10 cellular contexts compared by ENCODE assay signal in genomic region chr7:13017325-13017853, GRCh38.
DNase-seq lines count a peak whose midpoint lies in the region; ATAC-seq and TF ChIP-seq lines count a peak whose summit lies in the region.
"Had no signal": no experiment of that assay in that cellular context is flagged by ENCODE, and none has a peak within 500 bp of the region (broad histone marks: within the 10 kb centered on the region; RNA-seq: fewer than 3 reads in every experiment).

No MANE protein-coding gene starts in this region.

- H3K9me3 ChIP-seq in adipocyte (ENCODE audit: control insufficient read depth, low read length) (no peaks in the 10 kb centered on the region), right atrium auricular region (no peaks in the 10 kb centered on the region)

- H3K9ac ChIP-seq in adipocyte (ENCODE audit: low read length) = no peak overlapping the region

- no peak for ATAC-seq in HG03175 (IDR thresholded peaks at IDR 0.05; ENCODE audit: unreplicated experiment)
- no peak for ATAC-seq in GM21723 (IDR thresholded peaks at IDR 0.05; ENCODE audit: unreplicated experiment)
- no peak for ATAC-seq in HG03025 (IDR thresholded peaks at IDR 0.05; ENCODE audit: low FRiP score, unreplicated experiment)
- ATAC-seq: natural killer cell treated with Interleukin-12 subunit alpha and Interleukin-12 subunit beta and Interleukin-15 and Interleukin-18, amount 100 ng/mL, for 72 hours had no signal

- TF ChIP-seq CTCF in right atrium auricular region (IDR thresholded peaks at IDR 0.05) = no peak

- H3K36me3 ChIP-seq in adipocyte (ENCODE audit: control insufficient read depth, insufficient read depth, low read length, severe bottlenecking) (no peaks in the 10 kb centered on the region), right atrium auricular region (no peaks in the 10 kb centered on the region)

- no peak overlapping the region for H3K27ac ChIP-seq in right atrium auricular region

- no peak overlapping the region for H3K4me3 ChIP-seq in adipocyte (ENCODE audit: low read length)
- no peak overlapping the region for H3K4me3 ChIP-seq in skeletal muscle cell (ENCODE audit: low read depth, low read length)
- no peak overlapping the region for H3K4me3 ChIP-seq in right atrium auricular region

- DNase-seq in HCEC 1CT = peak; percentile 85
- peak; percentile 52 for DNase-seq in adipocyte (ENCODE audit: low read depth)
- peak; percentile 38 for DNase-seq in glomerular visceral epithelial cell (ENCODE audit: extremely low spot score)
- DNase-seq in skeletal muscle cell (ENCODE audit: low read depth) = peak; percentile 56
- no peak for DNase-seq in right atrium auricular region (ENCODE audit: low spot score)
- DNase-seq: SHP77 had no signal

- H3K27me3 ChIP-seq in adipocyte (replicated peaks; ENCODE audit: control insufficient read depth, insufficient read depth, low read length) = no peaks in the 10 kb centered on the region
- no peaks in the 10 kb centered on the region for H3K27me3 ChIP-seq in right atrium auricular region

- peaks cover 6% of the 10 kb centered on the region for H3K4me1 ChIP-seq in adipocyte (ENCODE audit: control insufficient read depth, insufficient read depth, low read length)
- no peaks in the 10 kb centered on the region for H3K4me1 ChIP-seq in right atrium auricular region
